In the genomic region with DNA sequence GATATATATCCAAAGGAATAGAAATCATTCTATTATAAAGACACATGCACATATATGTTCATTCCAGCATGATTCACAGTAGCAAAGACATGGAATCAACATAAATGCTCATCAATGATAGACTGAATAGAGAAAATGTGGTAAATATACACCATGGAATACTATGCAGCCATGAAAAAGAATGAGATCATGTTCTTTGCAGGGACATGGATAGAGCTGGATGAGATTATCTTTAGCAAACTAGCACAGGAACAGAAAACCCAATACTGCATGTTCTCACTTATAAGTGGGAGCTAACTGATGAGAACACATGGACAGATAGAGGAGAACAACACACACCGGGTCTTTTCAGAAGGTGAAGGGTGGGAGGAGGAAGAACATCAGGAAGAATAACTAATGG, we compare ENCODE assay signal across 39 cellular contexts.
"Had no signal": no experiment of that assay in that cellular context is flagged by ENCODE, and none has a peak within 500 bp of the region (broad histone marks: within the 10 kb centered on the region; RNA-seq: fewer than 3 reads in every experiment).

No MANE protein-coding gene starts in this region.

- H3K4me1 ChIP-seq: adrenal gland, ascending aorta, body of pancreas, breast epithelium had no signal

- H3K27ac ChIP-seq: adrenal gland, ascending aorta, body of pancreas, brain microvascular endothelial cell, breast epithelium, cardiac muscle cell had no signal

- H3K27me3 Mint-ChIP-seq: activated naive CD4-positive, alpha-beta T cell treated with anti-CD3 and anti-CD28 coated beads, Interleukin-2, amount 10 ng/mL, durations not matched to agents 7 days and 5 days; activated naive CD4-positive, alpha-beta T cell treated with anti-CD3 and anti-CD28 coated beads, Interleukin-2, amount 50 U/mL, for 24 hours; activated naive CD8-positive, alpha-beta T cell; activated naive CD8-positive, alpha-beta T cell treated with anti-CD3 and anti-CD28 coated beads for 36 hours; activated naive CD8-positive, alpha-beta T cell treated with anti-CD3 and anti-CD28 coated beads, Interleukin-2, amount 10 ng/mL, durations not matched to agents 7 days and 5 days; activated naive CD8-positive, alpha-beta T cell treated with anti-CD3 and anti-CD28 coated beads, Interleukin-2, amount 50 U/mL, for 24 hours; activated T-helper 17 cell treated with anti-CD3 and anti-CD28 coated beads, Interleukin-2, amount 50 U/mL, for 72 hours; central memory CD8-positive, alpha-beta T cell had no signal

- H3K4me3 ChIP-seq: adrenal gland, ascending aorta, body of pancreas, breast epithelium, cardiac muscle cell had no signal

- H3K4me3 Mint-ChIP-seq: activated naive CD4-positive, alpha-beta T cell treated with anti-CD3 and anti-CD28 coated beads for 36 hours; activated naive CD4-positive, alpha-beta T cell treated with anti-CD3 and anti-CD28 coated beads, Interleukin-2, amount 10 ng/mL, durations not matched to agents 7 days and 5 days; activated naive CD4-positive, alpha-beta T cell treated with anti-CD3 and anti-CD28 coated beads, Interleukin-2, amount 50 U/mL, for 24 hours; activated naive CD8-positive, alpha-beta T cell; activated naive CD8-positive, alpha-beta T cell treated with anti-CD3 and anti-CD28 coated beads for 36 hours; activated naive CD8-positive, alpha-beta T cell treated with anti-CD3 and anti-CD28 coated beads, Interleukin-2, amount 10 ng/mL, durations not matched to agents 7 days and 5 days; activated naive CD8-positive, alpha-beta T cell treated with anti-CD3 and anti-CD28 coated beads, Interleukin-2, amount 50 U/mL, for 24 hours; activated T-cell treated with anti-CD3 and anti-CD28 coated beads, Interleukin-2, amount 50 U/mL, for 24 hours; activated T-cell treated with anti-CD3 and anti-CD28 coated beads, Interleukin-2, amount 50 U/mL, for 4 hours; activated T-cell treated with anti-CD3 and anti-CD28 coated beads, Interleukin-2, amount 50 U/mL, for 72 hours; activated T-helper 1 cell treated with anti-CD3 and anti-CD28 coated beads, Interleukin-12 subunit alpha, Interleukin-12 subunit beta, Interleukin-2, Interleukin-4 antibody, amounts not matched to agents 30 ng/mL and 10 ng/mL and 1 ng/mL, durations not matched to agents 14 hours and 24 hours and 36 hours; activated T-helper 17 cell treated with anti-CD3 and anti-CD28 coated beads, Interleukin-2, amount 50 U/mL, for 72 hours; brain; central memory CD8-positive, alpha-beta T cell had no signal

- DNase-seq: activated effector memory CD4-positive, alpha-beta T cell treated with anti-CD3 and anti-CD28 coated beads, Interleukin-2, amount 50 U/mL, for 16 hours; activated effector memory CD4-positive, alpha-beta T cell treated with Interleukin-2 at 50 U/mL for 16 hours; activated gamma-delta T cell; activated gamma-delta T cell treated with Interleukin-2 at 50 U/mL for 16 hours; activated naive CD4-positive, alpha-beta T cell; activated naive CD4-positive, alpha-beta T cell treated with anti-CD3 and anti-CD28 coated beads for 36 hours; activated naive CD4-positive, alpha-beta T cell treated with anti-CD3 and anti-CD28 coated beads, Interleukin-2, amount 10 ng/mL, durations not matched to agents 7 days and 5 days; activated naive CD4-positive, alpha-beta T cell treated with anti-CD3 and anti-CD28 coated beads, Interleukin-2, amount 50 U/mL, for 16 hours; activated naive CD4-positive, alpha-beta T cell treated with Interleukin-2 at 50 U/mL for 16 hours; activated naive CD8-positive, alpha-beta T cell treated with anti-CD3 and anti-CD28 coated beads for 36 hours; activated naive CD8-positive, alpha-beta T cell treated with anti-CD3 and anti-CD28 coated beads, Interleukin-2, amount 10 ng/mL, durations not matched to agents 7 days and 5 days; activated naive CD8-positive, alpha-beta T cell treated with anti-CD3 and anti-CD28 coated beads, Interleukin-2, amount 50 U/mL, for 24 hours; activated T-cell treated with anti-CD3 and anti-CD28 coated beads, Interleukin-2, amount 50 U/mL, for 1 hour; activated T-cell treated with anti-CD3 and anti-CD28 coated beads, Interleukin-2, amount 50 U/mL, for 24 hours; activated T-cell treated with anti-CD3 and anti-CD28 coated beads, Interleukin-2, amount 50 U/mL, for 4 hours; activated T-cell treated with anti-CD3 and anti-CD28 coated beads, Interleukin-2, amount 50 U/mL, for 48 hours; activated T-cell treated with anti-CD3 and anti-CD28 coated beads, Interleukin-2, amount 50 U/mL, for 72 hours; adrenal gland; amniotic stem cell; amygdala; anterior cingulate cortex; aorta; body of pancreas; brain microvascular endothelial cell; caudate nucleus; central memory CD4-positive, alpha-beta T cell; cerebellar nuclear complex had no signal

- H3K27me3 ChIP-seq: adrenal gland, ascending aorta, body of pancreas, brain microvascular endothelial cell, cardiac muscle cell had no signal

- H3K27ac Mint-ChIP-seq: activated naive CD4-positive, alpha-beta T cell treated with anti-CD3 and anti-CD28 coated beads for 36 hours; activated naive CD4-positive, alpha-beta T cell treated with anti-CD3 and anti-CD28 coated beads, Interleukin-2, amount 10 ng/mL, durations not matched to agents 7 days and 5 days; activated naive CD4-positive, alpha-beta T cell treated with anti-CD3 and anti-CD28 coated beads, Interleukin-2, amount 50 U/mL, for 24 hours; activated naive CD4-positive, alpha-beta T cell treated with anti-CD3 and anti-CD28 coated beads, Interleukin-2, amount 50 U/mL, for 72 hours; activated naive CD8-positive, alpha-beta T cell; activated naive CD8-positive, alpha-beta T cell treated with anti-CD3 and anti-CD28 coated beads for 36 hours; activated naive CD8-positive, alpha-beta T cell treated with anti-CD3 and anti-CD28 coated beads, Interleukin-2, amount 10 ng/mL, durations not matched to agents 7 days and 5 days; activated naive CD8-positive, alpha-beta T cell treated with anti-CD3 and anti-CD28 coated beads, Interleukin-2, amount 50 U/mL, for 24 hours; activated T-cell treated with anti-CD3 and anti-CD28 coated beads, Interleukin-2, amount 50 U/mL, for 24 hours; activated T-cell treated with anti-CD3 and anti-CD28 coated beads, Interleukin-2, amount 50 U/mL, for 72 hours; activated T-helper 1 cell treated with anti-CD3 and anti-CD28 coated beads, Interleukin-12 subunit alpha, Interleukin-12 subunit beta, Interleukin-2, Interleukin-4 antibody, amounts not matched to agents 30 ng/mL and 10 ng/mL and 1 ng/mL, durations not matched to agents 14 hours and 24 hours and 36 hours; activated T-helper 17 cell treated with anti-CD3 and anti-CD28 coated beads, Interleukin-2, amount 50 U/mL, for 72 hours; activated T-helper 2 cell treated with anti-CD3 and anti-CD28 coated beads, Interferon-gamma antibody, Interleukin-2, Interleukin-4, amounts not matched to agents 10 μg/mL and 5 μg/mL and 100 μg/mL, durations not matched to agents 14 hours and 24 hours and 36 hours; brain had no signal

- H3K36me3 ChIP-seq: adrenal gland, ascending aorta, brain microvascular endothelial cell, breast epithelium, cardiac muscle cell had no signal

- FAIRE-seq: bronchial epithelial cell had no signal

- H3K9me3 ChIP-seq: adrenal gland, ascending aorta, body of pancreas had no signal

- ATAC-seq: activated naive CD4-positive, alpha-beta T cell treated with anti-CD3 and anti-CD28 coated beads, Interleukin-2, amount 50 U/mL, for 72 hours; activated naive CD8-positive, alpha-beta T cell treated with anti-CD3 and anti-CD28 coated beads, Interleukin-2, amount 50 U/mL, for 24 hours; activated T-cell treated with anti-CD3 and anti-CD28 coated beads, Interleukin-2, amount 50 U/mL, for 4 hours; activated T-cell treated with anti-CD3 and anti-CD28 coated beads, Interleukin-2, amount 50 U/mL, for 72 hours; activated T-helper 17 cell treated with anti-CD3 and anti-CD28 coated beads, Interleukin-2, amount 50 U/mL, for 72 hours; body of pancreas had no signal

- H3K36me3 Mint-ChIP-seq: activated naive CD4-positive, alpha-beta T cell treated with anti-CD3 and anti-CD28 coated beads, Interleukin-2, amount 10 ng/mL, durations not matched to agents 7 days and 5 days; activated naive CD4-positive, alpha-beta T cell treated with anti-CD3 and anti-CD28 coated beads, Interleukin-2, amount 50 U/mL, for 24 hours; activated naive CD4-positive, alpha-beta T cell treated with anti-CD3 and anti-CD28 coated beads, Interleukin-2, amount 50 U/mL, for 72 hours; activated naive CD8-positive, alpha-beta T cell; activated naive CD8-positive, alpha-beta T cell treated with anti-CD3 and anti-CD28 coated beads for 36 hours; activated naive CD8-positive, alpha-beta T cell treated with anti-CD3 and anti-CD28 coated beads, Interleukin-2, amount 10 ng/mL, durations not matched to agents 7 days and 5 days; brain had no signal

- H3K9me3 Mint-ChIP-seq: activated T-helper 1 cell treated with anti-CD3 and anti-CD28 coated beads, Interleukin-12 subunit alpha, Interleukin-12 subunit beta, Interleukin-2, Interleukin-4 antibody, amounts not matched to agents 30 ng/mL and 10 ng/mL and 1 ng/mL, durations not matched to agents 14 hours and 24 hours and 36 hours had no signal

- H3K4me1 Mint-ChIP-seq: activated naive CD4-positive, alpha-beta T cell treated with anti-CD3 and anti-CD28 coated beads, Interleukin-2, amount 10 ng/mL, durations not matched to agents 7 days and 5 days; activated naive CD4-positive, alpha-beta T cell treated with anti-CD3 and anti-CD28 coated beads, Interleukin-2, amount 50 U/mL, for 24 hours; activated naive CD8-positive, alpha-beta T cell treated with anti-CD3 and anti-CD28 coated beads for 36 hours; activated naive CD8-positive, alpha-beta T cell treated with anti-CD3 and anti-CD28 coated beads, Interleukin-2, amount 10 ng/mL, durations not matched to agents 7 days and 5 days; activated naive CD8-positive, alpha-beta T cell treated with anti-CD3 and anti-CD28 coated beads, Interleukin-2, amount 50 U/mL, for 24 hours; activated T-helper 17 cell treated with anti-CD3 and anti-CD28 coated beads, Interleukin-2, amount 50 U/mL, for 72 hours; brain; central memory CD8-positive, alpha-beta T cell had no signal
